9 cellular contexts compared by ENCODE assay signal in the genomic region with DNA sequence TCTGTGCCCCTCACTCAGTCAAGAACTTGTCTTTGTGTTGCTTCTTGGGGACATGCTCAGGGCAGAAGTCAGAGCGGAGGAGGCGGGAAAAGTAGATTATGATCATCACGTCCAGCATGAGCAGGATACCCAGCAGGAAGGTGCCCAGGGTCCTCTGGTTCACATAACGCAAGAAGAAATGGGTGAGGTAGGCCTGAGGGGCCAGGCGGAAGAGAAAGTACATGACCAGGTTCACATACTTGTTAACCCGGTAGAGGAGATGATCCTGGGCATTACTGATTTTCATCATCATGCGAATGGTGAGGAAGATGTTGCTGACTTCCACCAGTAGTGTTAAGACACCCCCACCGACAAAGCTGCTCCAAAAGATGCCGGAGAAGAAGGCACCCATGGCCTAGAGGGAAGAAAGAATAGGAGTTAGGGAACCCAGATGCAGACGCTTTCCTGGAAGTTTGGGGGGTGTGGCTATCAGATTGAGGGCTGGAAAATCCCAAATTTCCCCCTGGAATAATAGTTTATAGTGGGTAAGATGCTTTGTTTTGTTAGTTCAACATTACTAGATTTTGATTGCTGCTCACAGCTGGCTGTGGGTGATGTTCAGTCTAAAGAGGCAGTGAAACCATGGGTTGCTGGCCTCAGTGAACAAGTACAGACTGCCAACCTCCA. TPM values are rescaled to one million over a fixed set of nuclear protein-coding genes. Genes with fewer than 3 reads are reported as not detected.
DNase-seq lines count a peak whose midpoint lies in the region; TF ChIP-seq lines count a peak whose summit lies in the region.
"Had no signal": no experiment of that assay in that cellular context is flagged by ENCODE, and none has a peak within 500 bp of the region (broad histone marks: within the 10 kb centered on the region; RNA-seq: fewer than 3 reads in every experiment).

No MANE protein-coding gene starts in this region.

- H3K79me2 ChIP-seq in smooth muscle cell (ENCODE audit: low read depth): peaks cover 32% of the 10 kb centered on the region

- H3K9me3 ChIP-seq in endocrine pancreas (ENCODE audit: control insufficient read depth, low read length): no peaks in the 10 kb centered on the region
- no peaks in the 10 kb centered on the region for H3K9me3 ChIP-seq in smooth muscle cell (replicated peaks; ENCODE audit: low read depth)
- H3K9me3 ChIP-seq in left ventricle myocardium inferior (replicated peaks): no peaks in the 10 kb centered on the region

- H2AFZ ChIP-seq in smooth muscle cell (ENCODE audit: low read depth): no peak overlapping the region

- H3K4me3 ChIP-seq in endocrine pancreas (ENCODE audit: control insufficient read depth, insufficient read depth, low read length) (peak overlapping the region; percentile 54), smooth muscle cell (peak overlapping the region; percentile 86), left ventricle myocardium inferior (no peak overlapping the region)

- 73% methylated on average over 10 of the region's 10 CpGs for WGBS in smooth muscle cell (ENCODE audit: low lambda C conversion rate)

- H3K27me3 ChIP-seq in endocrine pancreas (ENCODE audit: control insufficient read depth, insufficient read depth, low read length): no peaks in the 10 kb centered on the region
- H3K27me3 ChIP-seq in smooth muscle cell (ENCODE audit: low read depth): no peaks in the 10 kb centered on the region
- no peaks in the 10 kb centered on the region for H3K27me3 ChIP-seq in left ventricle myocardium inferior (ENCODE audit: low read depth)

- peak overlapping the region; percentile 98 for H3K27ac ChIP-seq in smooth muscle cell (ENCODE audit: low read depth)
- H3K27ac ChIP-seq in left ventricle myocardium inferior (replicated peaks): no peak overlapping the region

- H3K4me1 ChIP-seq in endocrine pancreas (ENCODE audit: control insufficient read depth, insufficient read depth, low read length): peaks cover 6% of the 10 kb centered on the region
- peaks cover 26% of the 10 kb centered on the region for H3K4me1 ChIP-seq in smooth muscle cell (ENCODE audit: low read depth)
- peaks cover 77% of the 10 kb centered on the region for H3K4me1 ChIP-seq in left ventricle myocardium inferior

- peaks cover 2% of the 10 kb centered on the region for H3K36me3 ChIP-seq in endocrine pancreas (ENCODE audit: control insufficient read depth, insufficient read depth, low read length)
- H3K36me3 ChIP-seq in smooth muscle cell (ENCODE audit: low read depth): no peaks in the 10 kb centered on the region
- peaks cover 41% of the 10 kb centered on the region for H3K36me3 ChIP-seq in left ventricle myocardium inferior

- peak; percentile 31 for DNase-seq in NCI-H2171 treated with DMSO at 0.1 percent for 48 hours (lab: John Stamatoyannopoulos, UW)
- DNase-seq in NCI-H2171 (lab: John Stamatoyannopoulos, UW): no peak
- peak; percentile 58 for DNase-seq in RKO (ENCODE audit: low spot score)
- no peak for DNase-seq in smooth muscle cell (lab: John Stamatoyannopoulos, UW; ENCODE audit: unreplicated experiment)
- DNase-seq in DMS79 treated with DMSO at 0.1 percent for 48 hours (lab: John Stamatoyannopoulos, UW): no peak
- DNase-seq in occipital lobe (lab: John Stamatoyannopoulos, UW): no peak
- no peak for DNase-seq in left ventricle myocardium inferior
- DNase-seq: amniotic stem cell had no signal

- peaks cover 26% of the 10 kb centered on the region for H3F3A ChIP-seq in smooth muscle cell (ENCODE audit: low read depth)

- H3K9ac ChIP-seq in endocrine pancreas (ENCODE audit: control insufficient read depth, insufficient read depth, low read length): no peak overlapping the region
- H3K9ac ChIP-seq in smooth muscle cell (ENCODE audit: low read depth): no peak overlapping the region

- TF ChIP-seq CTCF in smooth muscle cell (IDR thresholded peaks at IDR 0.05; ENCODE audit: borderline replicate concordance, insufficient read depth, poor library complexity, severe bottlenecking) (no peak), left ventricle myocardium inferior (IDR thresholded peaks at IDR 0.05; ENCODE audit: borderline replicate concordance) (no peak)

- H3K4me2 ChIP-seq in smooth muscle cell: peak overlapping the region; percentile 98

- H4K20me1 ChIP-seq in smooth muscle cell (ENCODE audit: low read depth): peaks cover 47% of the 10 kb centered on the region

- intact Hi-C loops in left ventricle myocardium inferior (cut with micrococcal nuclease): no loop called here

RNA-seq across cellular contexts. Expression of gene TLCD1, which starts 1.4 kb away (rescaled TPM):
- 14.7 and 21.9 TPM in 2 replicates for total RNA-seq in smooth muscle cell
- 11.2 and 15.6 TPM in 2 replicates for polyA plus RNA-seq in smooth muscle cell
- total RNA-seq in occipital lobe: not detected
- total RNA-seq in left ventricle myocardium inferior: 3.1 TPM

RNA-seq across cellular contexts. Expression of gene NEK8, which starts 4.0 kb away (rescaled TPM):
- total RNA-seq in smooth muscle cell (1.2 and 2.8 TPM in 2 replicates), occipital lobe (0.62 TPM), left ventricle myocardium inferior (1.4 TPM)
- polyA plus RNA-seq in smooth muscle cell: 4.6 TPM in 2 replicates

RNA-seq across cellular contexts. Expression of gene RPL23A, which starts 4.8 kb away (rescaled TPM):
- total RNA-seq in smooth muscle cell (626 and 629 TPM in 2 replicates), occipital lobe (414 TPM), left ventricle myocardium inferior (840 TPM)
- polyA plus RNA-seq in smooth muscle cell: 1,149 and 1,234 TPM in 2 replicates

RNA-seq across cellular contexts. Expression of gene RAB34, which starts 7.0 kb away (rescaled TPM):
- 141 and 208 TPM in 2 replicates for total RNA-seq in smooth muscle cell
- polyA plus RNA-seq in smooth muscle cell: 256 and 289 TPM in 2 replicates
- total RNA-seq in occipital lobe: 10.6 TPM
- total RNA-seq in left ventricle myocardium inferior: 13.1 TPM

RNA-seq across cellular contexts. Expression of gene PROCA1, which starts 12.9 kb away (rescaled TPM):
- total RNA-seq in smooth muscle cell: 1.9 and 3.0 TPM in 2 replicates
- 1.8 and 3.0 TPM in 2 replicates for polyA plus RNA-seq in smooth muscle cell
- 3.3 TPM for total RNA-seq in occipital lobe
- 1.3 TPM for total RNA-seq in left ventricle myocardium inferior

Comparison
In these comparisons a context has a peak if more than half of its experiments do, and no peak if none do; other contexts are left out.
1. DNase-seq: peak in NCI-H2171 treated with DMSO at 0.1 percent for 48 hours (single experiment) and RKO (single experiment); none in NCI-H2171 (single experiment), smooth muscle cell (single experiment), DMS79 treated with DMSO at 0.1 percent for 48 hours (single experiment), occipital lobe (single experiment) and left ventricle myocardium inferior (single experiment).